In genomic region chr5:80959768-80960442, GRCh38 we compare ENCODE assay signal across 8 cellular contexts. TPM values are rescaled to one million over a fixed set of nuclear protein-coding genes. Genes with fewer than 3 reads are reported as not detected.
DNase-seq lines count a peak whose midpoint lies in the region; ATAC-seq, FAIRE-seq and TF ChIP-seq lines count a peak whose summit lies in the region.

Gene RASGRF2 (plus strand): TSS chr5:80960363. CDS start chr5:80960739, 376 bp downstream.

- H3K27me3 Mint-ChIP-seq in H9 (ENCODE audit: low read depth) (peaks cover 23% of the 10 kb centered on the region), WTC11 (ENCODE audit: low read depth) (peaks cover 25% of the 10 kb centered on the region)

- H3K27ac Mint-ChIP-seq in H9 (peak within 1 kb of the TSS in 2 of 3 experiments; percentile 0; a peak in 4 of 7 replicates), WTC11 (peak within 1 kb of the TSS; percentile 54)

- H2AFZ ChIP-seq in H9 (ENCODE audit: low read length) (no peak within 1 kb of the TSS), keratinocyte (ENCODE audit: control insufficient read depth, low read length) (peak within 1 kb of the TSS; percentile 21)

- peak within 1 kb of the TSS; percentile 31 for H3K4me3 ChIP-seq in bronchial epithelial cell (ENCODE audit: low read depth, low read length)
- peak within 1 kb of the TSS; percentile 10 to 19 (median 11) for H3K4me3 ChIP-seq in keratinocyte (ENCODE audit: control insufficient read depth in 2 of 3, extremely low read depth in 1 of 3, insufficient read depth in 2 of 3, low read depth in 1 of 3, low read length in 3 of 3)

- no peaks in the 10 kb centered on the region for H3K9me1 ChIP-seq in keratinocyte (ENCODE audit: control insufficient read depth, extremely low read depth, insufficient read depth, low read length)

- H3K14ac ChIP-seq in H9 (ENCODE audit: insufficient read depth, low read length) = peak within 1 kb of the TSS; percentile 49; the same call in 1 of the 2 replicates

- H3K36me3 Mint-ChIP-seq in H9 (ENCODE audit: insufficient read depth in 1 of 3, low read depth in 3 of 3) = peaks cover 0 to 4% (median 0%) of the 10 kb centered on the region in 3 experiments; a peak in 1 of 7 replicates
- no peaks in the 10 kb centered on the region for H3K36me3 Mint-ChIP-seq in WTC11

- TF ChIP-seq CTCF in H9 (conservative IDR thresholded peaks at IDR 0.05) (no peak), WTC11 (IDR thresholded peaks at IDR 0.05) (no peak), bronchial epithelial cell (IDR thresholded peaks at IDR 0.05; ENCODE audit: insufficient read depth, low read length, severe bottlenecking) (no peak), keratinocyte (optimal IDR thresholded peaks at IDR 0.05 in 1 of 3, IDR thresholded peaks at IDR 0.05 in 1 of 3, conservative IDR thresholded peaks at IDR 0.05 in 1 of 3; ENCODE audit: extremely low read depth in 1 of 3, insufficient read depth in 2 of 3, low read length in 3 of 3) (no peak)

- H3K9me3 Mint-ChIP-seq in H9 (peaks cover 3% of the 10 kb centered on the region in 2 experiments; a peak in 2 of 5 replicates), WTC11 (no peaks in the 10 kb centered on the region)

- H3K23ac ChIP-seq in H9 (ENCODE audit: insufficient read length, low read depth, low read length) = no peak within 1 kb of the TSS

- ATAC-seq in WTC11 (peak; percentile 35), HG03159 (IDR thresholded peaks at IDR 0.05; ENCODE audit: unreplicated experiment) (no peak), HG03025 (IDR thresholded peaks at IDR 0.05; ENCODE audit: low FRiP score, unreplicated experiment) (no peak)

- FAIRE-seq in bronchial epithelial cell (lab: Jason Lieb, UNC) (no peak), keratinocyte (lab: Jason Lieb, UNC) (no peak)

- H3K4ac ChIP-seq in H9 (ENCODE audit: low read depth, low read length) = no peak within 1 kb of the TSS

- H3K4me1 ChIP-seq in H9 (ENCODE audit: insufficient read depth, low read length) = peaks cover 24% of the 10 kb centered on the region; the same call in 1 of the 2 replicates
- no peaks in the 10 kb centered on the region for H3K4me1 ChIP-seq in keratinocyte (ENCODE audit: control insufficient read depth, extremely low read depth, insufficient read depth, low read length)

- no peak within 1 kb of the TSS for H3K18ac ChIP-seq in H9 (ENCODE audit: insufficient read length, low read depth, low read length)

- no peak within 1 kb of the TSS for H2AK5ac ChIP-seq in H9 (ENCODE audit: insufficient read length, low read length)

- peaks cover 12% of the 10 kb centered on the region; the same call in 1 of the 2 replicates for H3K79me2 ChIP-seq in H9 (ENCODE audit: insufficient read depth, low read length)
- H3K79me2 ChIP-seq in keratinocyte (ENCODE audit: control insufficient read depth, insufficient read depth, low read length) = no peaks in the 10 kb centered on the region

- peaks cover 11% of the 10 kb centered on the region for H3K23me2 ChIP-seq in H9 (ENCODE audit: insufficient read length, low read depth, low read length, poor library complexity, severe bottlenecking)

- CTCF ChIA-PET in WTC11 (lab: Charles Lee) = interaction anchor here (0.6 kb wide), 1 partner anchor 140 kb away, joined by 3 read pairs; no protein-coding TSS in a partner anchor

- peak within 1 kb of the TSS; percentile 2 for H4K8ac ChIP-seq in H9 (replicated peaks; ENCODE audit: insufficient read length, low read depth, low read length)

- H4K91ac ChIP-seq in H9 (ENCODE audit: insufficient read length, low read depth, low read length) = no peak within 1 kb of the TSS

- H2BK120ac ChIP-seq in H9 (ENCODE audit: low read depth, low read length, poor library complexity, severe bottlenecking) = no peak within 1 kb of the TSS

- H3K4me3 Mint-ChIP-seq in H9 = peak within 1 kb of the TSS; percentile 69 to 84
- H3K4me3 Mint-ChIP-seq in WTC11 = peak within 1 kb of the TSS; percentile 84

- H2BK20ac ChIP-seq in H9 (ENCODE audit: low read depth, low read length, poor library complexity, severe bottlenecking) = no peak within 1 kb of the TSS

- H3K4me2 ChIP-seq in H9 (ENCODE audit: insufficient read depth, insufficient read length, low read length) (peak within 1 kb of the TSS; percentile 73), keratinocyte (ENCODE audit: control insufficient read depth, extremely low read depth, insufficient read depth, low read depth, low read length) (peak within 1 kb of the TSS; percentile 57)

- DNase-seq in H9 (peak; percentile 66), WTC11 (ENCODE audit: low spot score) (peak; percentile 69), bronchial epithelial cell (ENCODE audit: low read depth) (no peak), keratinocyte (ENCODE audit: low read depth, low spot score) (no peak), KG1 (lab: John Stamatoyannopoulos, UW) (no peak)
- DNase-seq in stimulated activated CD4-positive, alpha-beta T cell treated with anti-CD3 and anti-CD28 coated beads, Interleukin-12 subunit alpha, Interleukin-12 subunit beta, amount 100 ng/mL, for 4 hours = peak; percentile 41

- peak within 1 kb of the TSS; percentile 11 for H3K27ac ChIP-seq in H9 (ENCODE audit: insufficient read length, low read depth, low read length)
- H3K27ac ChIP-seq in keratinocyte (ENCODE audit: control insufficient read depth, insufficient read depth, low read length) = no peak within 1 kb of the TSS

- H3K27me3 ChIP-seq in H9 (ENCODE audit: insufficient read depth, low read length) (no peaks in the 10 kb centered on the region; the same call in 1 of the 2 replicates), bronchial epithelial cell (ENCODE audit: control insufficient read depth, insufficient read depth, low read length) (peaks cover 10% of the 10 kb centered on the region), keratinocyte (ENCODE audit: control insufficient read depth, extremely low read depth, insufficient read depth, low read length) (peaks cover 56% of the 10 kb centered on the region)

- WGBS in H9 (ENCODE audit: extremely low coverage, insufficient read length, low lambda C conversion rate) = no CpG with 5 or more reads among the region's 66 CpGs

- no peak within 1 kb of the TSS for H2BK12ac ChIP-seq in H9 (ENCODE audit: insufficient read length, low read depth, low read length)

- H2BK5ac ChIP-seq in H9 (ENCODE audit: insufficient read length, low read length) = no peak within 1 kb of the TSS

- H3K4me1 Mint-ChIP-seq in H9 (peaks cover 72 to 78% of the 10 kb centered on the region in 2 experiments), WTC11 (peaks cover 86% of the 10 kb centered on the region)

- H3T11ph ChIP-seq in H9 (ENCODE audit: low read length) = no peak within 1 kb of the TSS

- POLR2A ChIA-PET in WTC11 (lab: Charles Lee) = no interaction called here

- H4K20me1 ChIP-seq in H9 (ENCODE audit: control insufficient read depth, insufficient read depth, insufficient read length) (no peaks in the 10 kb centered on the region), keratinocyte (ENCODE audit: control insufficient read depth, extremely low read depth, insufficient read depth, low read length) (no peaks in the 10 kb centered on the region)

- H4K5ac ChIP-seq in H9 (ENCODE audit: insufficient read length, low read depth, low read length) = no peak within 1 kb of the TSS

- H3K9ac ChIP-seq in H9 (ENCODE audit: extremely low read depth, insufficient read length, low read length) (peak within 1 kb of the TSS; percentile 66), keratinocyte (ENCODE audit: control insufficient read depth, extremely low read depth, insufficient read depth, low read length) (no peak within 1 kb of the TSS)

- H3K9me3 ChIP-seq in H9 (ENCODE audit: control insufficient read depth, low read depth, low read length) (no peaks in the 10 kb centered on the region), keratinocyte (ENCODE audit: control insufficient read depth, low read depth, low read length) (no peaks in the 10 kb centered on the region)

- H3K79me1 ChIP-seq in H9 (ENCODE audit: insufficient read depth, low read depth, low read length, poor library complexity, severe bottlenecking) = no peaks in the 10 kb centered on the region

- H3K56ac ChIP-seq in H9 (ENCODE audit: insufficient read length, low read depth, low read length) = no peak within 1 kb of the TSS

- H3K36me3 ChIP-seq in bronchial epithelial cell (ENCODE audit: control insufficient read depth, insufficient read depth, low read length) = no peaks in the 10 kb centered on the region
- H3K36me3 ChIP-seq in keratinocyte (ENCODE audit: control insufficient read depth in 2 of 2, extremely low read depth in 1 of 2, insufficient read depth in 2 of 2, low read length in 2 of 2) = no peaks in the 10 kb centered on the region

- H2BK15ac ChIP-seq in H9 (ENCODE audit: low read depth, low read length) = no peak within 1 kb of the TSS

- dilution Hi-C loops in keratinocyte (cut with MboI; ENCODE audit: extremely low pct_ligation_motif_present, low sequenced_read_pairs) = no loop called here

TF ChIP-seq in WTC11, 78 proteins besides CTCF, POLR2A, EP300 and RAD21 (continues in another document):
- TF ChIP-seq USF2 (CRISPR knock-in tag; IDR thresholded peaks at IDR 0.05) (peak; percentile 85), CREM (CRISPR knock-in tag; IDR thresholded peaks at IDR 0.05) (no peak)

RNA-seq across cellular contexts. Expression of gene RASGRF2, which starts in this region (rescaled TPM):
- total RNA-seq in H9 (2021) = 11.3 and 13.5 TPM in 2 replicates
- total RNA-seq in WTC11 (2021) = 13.9 to 17.6 TPM (median 14.8 TPM) in 3 replicates
- 0.26 and 0.53 TPM in 2 replicates for total RNA-seq in bronchial epithelial cell
- 0.03 to 0.07 TPM (median 0.05 TPM) in 3 replicates for polyA plus RNA-seq in keratinocyte
- not detected for polyA plus RNA-seq in keratinocyte (2011; ENCODE audit: low read depth)
- 0.03 and 0.07 TPM in 2 replicates for polyA plus RNA-seq in keratinocyte (2011; cell fraction: cytosol; rRNA removed)
- polyA plus RNA-seq in keratinocyte (2011; cell fraction: nucleus; rRNA removed) = 0.10 and 0.11 TPM in 2 replicates
- 0.08 and 0.11 TPM in 2 replicates for polyA plus RNA-seq in keratinocyte (2012; ENCODE audit: low replicate concordance)
- 0.73 TPM in 1 of 3 replicates, not detected in the others for polyA minus RNA-seq in keratinocyte
- polyA minus RNA-seq in keratinocyte (2011; cell fraction: cytosol; rRNA and poly(A)+ RNA removed) = not detected
- 0.32 TPM in 1 of 2 replicates, not detected in the other for polyA minus RNA-seq in keratinocyte (2011; cell fraction: nucleus; rRNA and poly(A)+ RNA removed)

Comparison
In these comparisons a context has a peak if more than half of its experiments do, and no peak if none do; other contexts are left out.
1. DNase-seq: peak in H9 (single experiment), WTC11 (single experiment) and stimulated activated CD4-positive, alpha-beta T cell treated with anti-CD3 and anti-CD28 coated beads, Interleukin-12 subunit alpha, Interleukin-12 subunit beta, amount 100 ng/mL, for 4 hours (single experiment); none in bronchial epithelial cell (single experiment), keratinocyte (single experiment) and KG1 (single experiment).